In the genomic region with DNA sequence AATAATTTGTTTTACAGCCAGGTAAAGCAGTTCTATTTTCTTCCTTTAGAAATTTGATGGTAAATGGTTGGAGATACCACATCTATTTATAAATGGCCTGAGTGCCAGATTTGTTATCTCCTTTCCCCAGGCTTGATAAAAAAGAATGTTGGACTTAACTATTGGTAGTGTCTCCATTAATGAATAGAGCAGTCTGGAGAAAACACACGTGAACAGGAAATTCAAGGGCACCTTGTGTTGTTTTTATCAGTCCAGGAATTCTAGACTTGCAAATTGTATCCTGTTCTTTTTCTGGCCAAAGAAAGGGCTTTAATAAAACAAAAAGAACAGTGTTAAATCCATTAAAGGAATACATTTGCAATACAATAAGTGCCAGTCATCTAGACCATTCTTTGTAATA, we compare ENCODE assay signal across 1 cellular context.
A peak's percentile ranks its signal among the peaks of the same experiment; 100 is the strongest.
TF ChIP-seq lines count a peak whose summit lies in the region.

No MANE protein-coding gene starts in this region.

TF ChIP-seq in GM23338, 12 proteins besides CTCF, POLR2A, EP300 and RAD21:
- TF ChIP-seq EZH2phosphoT487 (IDR thresholded peaks at IDR 0.05; ENCODE audit: unreplicated experiment): no peak
- TF ChIP-seq STAT1 (IDR thresholded peaks at IDR 0.05; ENCODE audit: unreplicated experiment): no peak
- no peak for TF ChIP-seq EZH2 (IDR thresholded peaks at IDR 0.05; ENCODE audit: low read depth, unreplicated experiment)
- no peak for TF ChIP-seq POLR2AphosphoS5 (IDR thresholded peaks at IDR 0.05; ENCODE audit: low read depth)
- peak; percentile 27; the same call in 1 of the 2 replicates for TF ChIP-seq NANOG (IDR thresholded peaks at IDR 0.05; ENCODE audit: borderline replicate concordance)
- TF ChIP-seq, protein P1, sequence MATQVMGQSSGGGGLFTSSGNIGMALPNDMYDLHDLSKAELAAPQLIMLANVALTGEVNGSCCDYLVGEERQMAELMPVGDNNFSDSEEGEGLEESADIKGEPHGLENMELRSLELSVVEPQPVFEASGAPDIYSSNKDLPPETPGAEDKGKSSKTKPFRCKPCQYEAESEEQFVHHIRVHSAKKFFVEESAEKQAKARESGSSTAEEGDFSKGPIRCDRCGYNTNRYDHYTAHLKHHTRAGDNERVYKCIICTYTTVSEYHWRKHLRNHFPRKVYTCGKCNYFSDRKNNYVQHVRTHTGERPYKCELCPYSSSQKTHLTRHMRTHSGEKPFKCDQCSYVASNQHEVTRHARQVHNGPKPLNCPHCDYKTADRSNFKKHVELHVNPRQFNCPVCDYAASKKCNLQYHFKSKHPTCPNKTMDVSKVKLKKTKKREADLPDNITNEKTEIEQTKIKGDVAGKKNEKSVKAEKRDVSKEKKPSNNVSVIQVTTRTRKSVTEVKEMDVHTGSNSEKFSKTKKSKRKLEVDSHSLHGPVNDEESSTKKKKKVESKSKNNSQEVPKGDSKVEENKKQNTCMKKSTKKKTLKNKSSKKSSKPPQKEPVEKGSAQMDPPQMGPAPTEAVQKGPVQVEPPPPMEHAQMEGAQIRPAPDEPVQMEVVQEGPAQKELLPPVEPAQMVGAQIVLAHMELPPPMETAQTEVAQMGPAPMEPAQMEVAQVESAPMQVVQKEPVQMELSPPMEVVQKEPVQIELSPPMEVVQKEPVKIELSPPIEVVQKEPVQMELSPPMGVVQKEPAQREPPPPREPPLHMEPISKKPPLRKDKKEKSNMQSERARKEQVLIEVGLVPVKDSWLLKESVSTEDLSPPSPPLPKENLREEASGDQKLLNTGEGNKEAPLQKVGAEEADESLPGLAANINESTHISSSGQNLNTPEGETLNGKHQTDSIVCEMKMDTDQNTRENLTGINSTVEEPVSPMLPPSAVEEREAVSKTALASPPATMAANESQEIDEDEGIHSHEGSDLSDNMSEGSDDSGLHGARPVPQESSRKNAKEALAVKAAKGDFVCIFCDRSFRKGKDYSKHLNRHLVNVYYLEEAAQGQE (IDR thresholded peaks at IDR 0.05; ENCODE audit: unreplicated experiment): no peak
TF ChIP-seq in GM23338: peak in this region for 1.
